ENCODE assay signal across 25 cellular contexts in genomic region chr16:49843758-49844157, GRCh38. TPM values are rescaled to one million over a fixed set of nuclear protein-coding genes. Genes with fewer than 3 reads are reported as not detected.
DNase-seq lines count a peak whose midpoint lies in the region; ATAC-seq and TF ChIP-seq lines count a peak whose summit lies in the region.
"Had no signal": no experiment of that assay in that cellular context is flagged by ENCODE, and none has a peak within 500 bp of the region (broad histone marks: within the 10 kb centered on the region; RNA-seq: fewer than 3 reads in every experiment).

No MANE protein-coding gene starts in this region.

- peak overlapping the region; percentile 24; the same call in 1 of the 2 replicates for H3K27ac Mint-ChIP-seq in GM23338
- peak overlapping the region; percentile 73 for H3K27ac Mint-ChIP-seq in WTC11
- H3K27ac Mint-ChIP-seq in glutamatergic neuron (ENCODE audit: unreplicated experiment), result peak overlapping the region; percentile 38
- H3K27ac Mint-ChIP-seq: CD4-positive, alpha-beta T cell had no signal

- no peaks in the 10 kb centered on the region; the same call in 1 of the 2 replicates for H3F3A ChIP-seq in GM23338 (replicated peaks; ENCODE audit: low read depth)

- H3K4me1 Mint-ChIP-seq in GM23338 (peaks cover 80% of the 10 kb centered on the region), WTC11 (peaks cover 78% of the 10 kb centered on the region), glutamatergic neuron (ENCODE audit: low read depth, unreplicated experiment) (peaks cover 53% of the 10 kb centered on the region)

- H3K27me3 Mint-ChIP-seq in GM23338 (ENCODE audit: insufficient read depth, low read depth, poor library complexity), result peaks cover 15% of the 10 kb centered on the region
- H3K27me3 Mint-ChIP-seq in WTC11 (ENCODE audit: low read depth), result no peaks in the 10 kb centered on the region
- peaks cover 3% of the 10 kb centered on the region for H3K27me3 Mint-ChIP-seq in glutamatergic neuron (ENCODE audit: unreplicated experiment)

- DNase-seq in GM23338 (ENCODE audit: low spot score), result no peak
- DNase-seq in WTC11 (ENCODE audit: low spot score), result no peak
- DNase-seq in glutamatergic neuron, result no peak
- no peak for DNase-seq in NCI-H2196 (lab: John Stamatoyannopoulos, UW; ENCODE audit: unreplicated experiment)
- DNase-seq in tibial artery, result no peak
- no peak for DNase-seq in NCI-H187 (lab: John Stamatoyannopoulos, UW)
- DNase-seq in DMS53 (lab: John Stamatoyannopoulos, UW), result no peak
- DNase-seq: CD4-positive, alpha-beta T cell; COR-L47; DMS79; EL; GDM1; IMR-90; KG1; MG63; NCI-H187 treated with DMSO at 0.1 percent for 48 hours; NCI-H510A; NCI-H69; Right ventricle myocardium superior; RPMI8226 had no signal

- CTCF ChIA-PET in WTC11 (lab: Charles Lee), result interaction anchor here (0.6 to 1.6 kb wide), 3 partner anchors 14 to 822 kb away, joined by 3 to 10 read pairs (median 3); no protein-coding TSS in a partner anchor

- H3K27me3 ChIP-seq in GM23338 (ENCODE audit: insufficient read depth) (no peaks in the 10 kb centered on the region), skeletal muscle tissue (ENCODE audit: control insufficient read depth in 3 of 3, insufficient read depth in 3 of 3, low read length in 3 of 3) (no peaks in the 10 kb centered on the region), tibial artery (peaks cover 0 to under 1% of the 10 kb centered on the region in 2 donors)
- H3K27me3 ChIP-seq: MG63, SJSA1 had no signal

- H3K27ac ChIP-seq in GM23338 (ENCODE audit: low read depth) (peak overlapping the region; percentile 23; the same call in 1 of the 2 replicates), skeletal muscle tissue (ENCODE audit: low read depth, low read length) (peak overlapping the region; percentile 10), tibial artery (no peak overlapping the region)
- H3K27ac ChIP-seq: BLaER1 treated with 17β-estradiol and CSF1 and Interleukin-3, amounts not matched to agents 10 nM and 100 nM; SJSA1 had no signal

- no peaks in the 10 kb centered on the region for H3K9me3 Mint-ChIP-seq in GM23338
- no peaks in the 10 kb centered on the region for H3K9me3 Mint-ChIP-seq in WTC11
- peaks cover 5% of the 10 kb centered on the region for H3K9me3 Mint-ChIP-seq in glutamatergic neuron (ENCODE audit: unreplicated experiment)
- H3K9me3 Mint-ChIP-seq: CD4-positive, alpha-beta T cell had no signal

- H3K79me2 ChIP-seq in GM23338 (replicated peaks; ENCODE audit: insufficient read depth), result peaks cover 88% of the 10 kb centered on the region

- no peaks in the 10 kb centered on the region for H3K36me3 ChIP-seq in GM23338 (ENCODE audit: insufficient read depth)
- H3K36me3 ChIP-seq in skeletal muscle tissue (ENCODE audit: control insufficient read depth in 3 of 3, insufficient read depth in 3 of 3, low read length in 3 of 3), result peaks cover 0 to 3% (median 2%) of the 10 kb centered on the region in 3 donors
- no peaks in the 10 kb centered on the region for H3K36me3 ChIP-seq in tibial artery
- H3K36me3 ChIP-seq: MG63, SJSA1 had no signal

- no peak overlapping the region for H3K4me2 ChIP-seq in GM23338
- H3K4me2 ChIP-seq: BLaER1 treated with 17β-estradiol and CSF1 and Interleukin-3, amounts not matched to agents 10 nM and 100 nM had no signal

- no peak overlapping the region for H3K9ac ChIP-seq in skeletal muscle tissue (ENCODE audit: low read depth in 1 of 3, low read length in 3 of 3)
- H3K9ac ChIP-seq: BLaER1 treated with 17β-estradiol and CSF1 and Interleukin-3, amounts not matched to agents 10 nM and 100 nM had no signal

- ATAC-seq in GM23338 (no peak), WTC11 (no peak)
- ATAC-seq: GM12878, HCT116 had no signal

- H3K4me3 Mint-ChIP-seq in GM23338, result no peak overlapping the region
- H3K4me3 Mint-ChIP-seq in WTC11, result no peak overlapping the region
- H3K4me3 Mint-ChIP-seq in glutamatergic neuron (ENCODE audit: unreplicated experiment), result peak overlapping the region; percentile 6
- H3K4me3 Mint-ChIP-seq: CD4-positive, alpha-beta T cell had no signal

- POLR2A ChIA-PET in WTC11 (lab: Charles Lee), result interaction anchor here (0.5 to 0.7 kb wide), 2 partner anchors 55 to 177 kb away, joined by 3 read pairs; no protein-coding TSS in a partner anchor

- intact Hi-C loops in tibial artery (cut with DNase I; ENCODE audit: low total_unique reads), result no loop called here

- H3K4me1 ChIP-seq in GM23338 (ENCODE audit: insufficient read depth) (peaks cover 65% of the 10 kb centered on the region), skeletal muscle tissue (ENCODE audit: control insufficient read depth in 3 of 3, insufficient read depth in 3 of 3, low read length in 3 of 3) (peaks cover 33 to 62% (median 48%) of the 10 kb centered on the region in 3 donors), tibial artery (peaks cover 0 to 7% (median 3%) of the 10 kb centered on the region in 4 donors)
- H3K4me1 ChIP-seq: SJSA1 had no signal

- no peaks in the 10 kb centered on the region for H3K9me2 ChIP-seq in GM23338 (ENCODE audit: insufficient read depth)

- H4K20me1 ChIP-seq in GM23338 (replicated peaks; ENCODE audit: insufficient read depth), result peaks cover 22% of the 10 kb centered on the region

- H3K9me3 ChIP-seq in skeletal muscle tissue (ENCODE audit: control insufficient read depth in 3 of 3, low read length in 3 of 3) (no peaks in the 10 kb centered on the region), tibial artery (no peaks in the 10 kb centered on the region)
- H3K9me3 ChIP-seq: BLaER1 treated with 17β-estradiol and CSF1 and Interleukin-3, amounts not matched to agents 10 nM and 100 nM; MG63; SJSA1 had no signal

- H3K4me3 ChIP-seq in GM23338 (no peak overlapping the region), skeletal muscle tissue (ENCODE audit: low read length in 3 of 3) (no peak overlapping the region), tibial artery (no peak overlapping the region)
- H3K4me3 ChIP-seq: BLaER1 treated with 17β-estradiol and CSF1 and Interleukin-3, amounts not matched to agents 10 nM and 100 nM; GM12878; MG63; SJSA1 had no signal

- no peaks in the 10 kb centered on the region for H3K36me3 Mint-ChIP-seq in GM23338 (ENCODE audit: low read depth)
- H3K36me3 Mint-ChIP-seq in WTC11, result no peaks in the 10 kb centered on the region
- H3K36me3 Mint-ChIP-seq in glutamatergic neuron (ENCODE audit: unreplicated experiment), result no peaks in the 10 kb centered on the region

- no peak overlapping the region for H2AFZ ChIP-seq in GM23338

- TF ChIP-seq CTCF in GM23338 (conservative IDR thresholded peaks at IDR 0.05; ENCODE audit: low read depth in 2 of 2) (no peak), WTC11 (IDR thresholded peaks at IDR 0.05) (no peak), glutamatergic neuron (IDR thresholded peaks at IDR 0.05; ENCODE audit: partially characterized antibody, unreplicated experiment) (no peak), tibial artery (IDR thresholded peaks at IDR 0.05) (no peak)

TF ChIP-seq in GM23338, 12 proteins besides CTCF, POLR2A, EP300 and RAD21 (continues in another document):
- TF ChIP-seq EZH2 (IDR thresholded peaks at IDR 0.05; ENCODE audit: low read depth, unreplicated experiment), result no peak
- no peak for TF ChIP-seq JUNB (IDR thresholded peaks at IDR 0.05; ENCODE audit: unreplicated experiment)
- no peak for TF ChIP-seq ZNF331 (CRISPR knock-in tag; IDR thresholded peaks at IDR 0.05; ENCODE audit: low read depth)
- TF ChIP-seq CREB1 (CRISPR knock-in tag; IDR thresholded peaks at IDR 0.05; ENCODE audit: low read depth), result no peak
- no peak for TF ChIP-seq ETS1 (IDR thresholded peaks at IDR 0.05)
- TF ChIP-seq NANOG (IDR thresholded peaks at IDR 0.05; ENCODE audit: borderline replicate concordance), result no peak
- TF ChIP-seq STAT1 (IDR thresholded peaks at IDR 0.05; ENCODE audit: unreplicated experiment), result no peak

TF ChIP-seq in WTC11, 78 proteins besides CTCF, POLR2A, EP300 and RAD21:
- no peak for TF ChIP-seq GTF2I (CRISPR knock-in tag; conservative IDR thresholded peaks at IDR 0.05)
- no peak for TF ChIP-seq ZNF671 (CRISPR knock-in tag; IDR thresholded peaks at IDR 0.05)
- no peak for TF ChIP-seq ZSCAN18 (CRISPR knock-in tag; IDR thresholded peaks at IDR 0.05)

RNA-seq across cellular contexts. Expression of gene ZNF423, which starts 12.2 kb away (rescaled TPM):
- 39.6 and 41.8 TPM in 2 replicates for total RNA-seq in GM23338 (2014; rRNA removed; shearing (Covaris generic))
- 14.9 and 15.2 TPM in 2 replicates for polyA plus RNA-seq in GM23338 (2016; fragmentation: Nextera tagmentation; extraction: Ambion mirVana)
- total RNA-seq in WTC11 (2021), result 37.6 to 38.8 TPM (median 38.6 TPM) in 3 replicates
- 149 TPM for total RNA-seq in glutamatergic neuron (ENCODE audit: unreplicated experiment)
- total RNA-seq in skeletal muscle tissue, result 16.7 TPM
- total RNA-seq: CD4-positive, alpha-beta T cell had no signal

Comparison
In these comparisons a context has a peak if more than half of its experiments do, and no peak if none do; other contexts are left out.
1. H3K27ac ChIP-seq: peak in GM23338 (single experiment) and skeletal muscle tissue (single experiment); none in tibial artery (0 of 2).
2. Peak in every context shown above with its lines, with median percentiles within 50 percentile points of each other: H3K27ac Mint-ChIP-seq.